In genomic region chr2:25856377-25856776, GRCh38 we compare ENCODE assay signal across 16 cellular contexts. TPM values are rescaled to one million over a fixed set of nuclear protein-coding genes. Genes with fewer than 3 reads are reported as not detected.
DNase-seq lines count a peak whose midpoint lies in the region; ATAC-seq, FAIRE-seq and TF ChIP-seq lines count a peak whose summit lies in the region.
"Had no signal": no experiment of that assay in that cellular context is flagged by ENCODE, and none has a peak within 500 bp of the region (broad histone marks: within the 10 kb centered on the region; RNA-seq: fewer than 3 reads in every experiment).

No MANE protein-coding gene starts in this region.

- POLR2A ChIA-PET in SK-N-SH (lab: Yijun Ruan, JAX) = no interaction called here

- H3K79me2 ChIP-seq in SK-N-SH (ENCODE audit: insufficient read depth) = peaks cover 78% of the 10 kb centered on the region
- H3K79me2 ChIP-seq in OCI-LY1 (ENCODE audit: insufficient read depth, low read length) = peaks cover 30% of the 10 kb centered on the region

- H3K4me2 ChIP-seq in SK-N-SH = no peak overlapping the region
- H3K4me2 ChIP-seq in OCI-LY1 (ENCODE audit: low read length) = no peak overlapping the region

- DNase-seq in SK-N-SH = no peak
- DNase-seq in epithelial cell of proximal tubule (ENCODE audit: low read depth) = no peak
- no peak for DNase-seq in urothelium cell line (ENCODE audit: low spot score)
- no peak for DNase-seq in left lobe of liver (ENCODE audit: low spot score)
- DNase-seq in Kasumi-1 (lab: John Stamatoyannopoulos, UW) = no peak
- no peak for DNase-seq in activated CD4-positive, CD25-positive, alpha-beta regulatory T cell treated with anti-CD3 and anti-CD28 coated beads, Interleukin-2, amount 50 U/mL, for 72 hours
- DNase-seq: 8988T, C1 segment of cervical spinal cord, NCI-H1417 treated with DMSO at 0.1 percent for 48 hours, NCI-H2029, NCI-H510A treated with DMSO at 0.1 percent for 48 hours, T-helper 1 cell had no signal

- TF ChIP-seq CTCF in SK-N-SH (IDR thresholded peaks at IDR 0.05) = peak; percentile 17; the same call in 1 of the 2 replicates
- peak; percentile 14; the same call in 1 of the 2 replicates for TF ChIP-seq CTCF in OCI-LY1 (IDR thresholded peaks at IDR 0.05; ENCODE audit: low read length)
- TF ChIP-seq CTCF in epithelial cell of proximal tubule (conservative IDR thresholded peaks at IDR 0.05; ENCODE audit: low read depth, low read length) = peak; percentile 10

- no peak for ATAC-seq in SK-N-SH treated with all-trans-retinoic acid at 6 μM for 48 hours
- ATAC-seq in left lobe of liver = no peak

- H3K27ac ChIP-seq in SK-N-SH (ENCODE audit: low read depth in 2 of 2, low read length in 1 of 2) = no peak overlapping the region
- no peak overlapping the region for H3K27ac ChIP-seq in OCI-LY1 (ENCODE audit: low read depth, low read length, poor library complexity, severe bottlenecking)
- H3K27ac ChIP-seq: HL-60 had no signal

- H2AFZ ChIP-seq in SK-N-SH (ENCODE audit: low read depth) (no peak overlapping the region), OCI-LY1 (ENCODE audit: low read length) (no peak overlapping the region)

- peak; percentile 5 for FAIRE-seq in urothelium cell line (lab: Jason Lieb, UNC)
- FAIRE-seq: GM18507 had no signal

- no peak overlapping the region for H3K9ac ChIP-seq in SK-N-SH
- H3K9ac ChIP-seq in OCI-LY1 (ENCODE audit: low read length) = no peak overlapping the region

- peaks cover 74% of the 10 kb centered on the region for H4K20me1 ChIP-seq in SK-N-SH (ENCODE audit: insufficient read depth)
- H4K20me1 ChIP-seq in OCI-LY1 (ENCODE audit: insufficient read depth, low read length) = no peaks in the 10 kb centered on the region

- TF ChIP-seq EP300 in SK-N-SH (IDR thresholded peaks at IDR 0.05; ENCODE audit: borderline replicate concordance in 1 of 2, low read depth in 1 of 2, low read length in 1 of 2) = no peak

- H3K9me2 ChIP-seq in SK-N-SH (no peaks in the 10 kb centered on the region), OCI-LY1 (ENCODE audit: low read depth, low read length) (no peaks in the 10 kb centered on the region)

- no peak overlapping the region for H3K4me3 ChIP-seq in SK-N-SH (ENCODE audit: low read depth in 2 of 2, low read length in 1 of 2)
- no peak overlapping the region for H3K4me3 ChIP-seq in OCI-LY1 (ENCODE audit: low read depth, low read length, poor library complexity, severe bottlenecking)
- no peak overlapping the region for H3K4me3 ChIP-seq in epithelial cell of proximal tubule (ENCODE audit: low read depth, low read length)

- WGBS in SK-N-SH (ENCODE audit: low lambda C conversion rate) = 90% methylated on average over 6 of the region's 9 CpGs

- CTCF ChIA-PET in SK-N-SH (lab: Yijun Ruan, JAX) = interaction anchor here (1.1 to 6.9 kb wide), 3 partner anchors 17 to 232 kb away, joined by 3 to 90 read pairs (median 4); no protein-coding TSS in a partner anchor

- H3K9me3 ChIP-seq in SK-N-SH = no peaks in the 10 kb centered on the region
- no peaks in the 10 kb centered on the region for H3K9me3 ChIP-seq in OCI-LY1 (ENCODE audit: low read length)

- TF ChIP-seq RAD21 in SK-N-SH (IDR thresholded peaks at IDR 0.05; ENCODE audit: low read length) = no peak

- H3F3A ChIP-seq in SK-N-SH (replicated peaks; ENCODE audit: insufficient read depth) (peaks cover 16% of the 10 kb centered on the region), OCI-LY1 (ENCODE audit: insufficient read depth, low read length) (no peaks in the 10 kb centered on the region; the same call in 1 of the 2 replicates)

- peaks cover 4 to 7% of the 10 kb centered on the region in 2 experiments; a peak in 3 of 4 replicates for H3K4me1 ChIP-seq in SK-N-SH (ENCODE audit: control insufficient read depth in 1 of 2, insufficient read depth in 2 of 2, low read depth in 1 of 2, low read length in 1 of 2)
- peaks cover 25% of the 10 kb centered on the region for H3K4me1 ChIP-seq in OCI-LY1 (ENCODE audit: insufficient read depth, low read length, severe bottlenecking)

- no peaks in the 10 kb centered on the region for H3K27me3 ChIP-seq in SK-N-SH (ENCODE audit: insufficient read depth)
- H3K27me3 ChIP-seq in OCI-LY1 (ENCODE audit: insufficient read depth, low read length) = no peaks in the 10 kb centered on the region

- no peaks in the 10 kb centered on the region for H3K36me3 ChIP-seq in SK-N-SH (replicated peaks in 1 of 2; ENCODE audit: control insufficient read depth in 1 of 2, insufficient read depth in 2 of 2, low read length in 1 of 2)
- H3K36me3 ChIP-seq in OCI-LY1 (ENCODE audit: insufficient read depth, low read length) = peaks cover 4% of the 10 kb centered on the region; the same call in 1 of the 2 replicates

TF ChIP-seq in SK-N-SH, 30 proteins besides CTCF, POLR2A, EP300 and RAD21 (continues in another document):
- TF ChIP-seq GABPA (IDR thresholded peaks at IDR 0.05; ENCODE audit: low read depth) = no peak
- no peak for TF ChIP-seq TAF1 (IDR thresholded peaks at IDR 0.05; ENCODE audit: borderline replicate concordance, low read depth, low read length)
- no peak for TF ChIP-seq PBX3 (IDR thresholded peaks at IDR 0.05)
- no peak for TF ChIP-seq MEF2A (IDR thresholded peaks at IDR 0.05; ENCODE audit: borderline replicate concordance, low read depth)
- TF ChIP-seq RXRA (IDR thresholded peaks at IDR 0.05; ENCODE audit: borderline replicate concordance, low read depth) = no peak
- TF ChIP-seq FOXM1 (IDR thresholded peaks at IDR 0.05; ENCODE audit: low read depth) = no peak
- no peak for TF ChIP-seq NFIC (IDR thresholded peaks at IDR 0.05; ENCODE audit: borderline replicate concordance)

TF ChIP-seq in SK-N-SH treated with all-trans-retinoic acid at 6 μM for 48 hours, 23 proteins besides CTCF, POLR2A, EP300 and RAD21:
- no peak for TF ChIP-seq PPARA (CRISPR knock-in tag; IDR thresholded peaks at IDR 0.05; ENCODE audit: borderline replicate concordance)
- TF ChIP-seq BACH2 (CRISPR knock-in tag; IDR thresholded peaks at IDR 0.05; ENCODE audit: borderline replicate concordance) = no peak
- TF ChIP-seq TSHZ2 (CRISPR knock-in tag; IDR thresholded peaks at IDR 0.05) = no peak
- no peak for TF ChIP-seq OSR1 (CRISPR knock-in tag; IDR thresholded peaks at IDR 0.05)
- TF ChIP-seq CSDC2 (CRISPR knock-in tag; IDR thresholded peaks at IDR 0.05) = no peak
- no peak for TF ChIP-seq SNAI2 (CRISPR knock-in tag; IDR thresholded peaks at IDR 0.05)
- no peak for TF ChIP-seq CSRNP3 (CRISPR knock-in tag; IDR thresholded peaks at IDR 0.05)

RNA-seq across cellular contexts. Expression of gene ASXL2, which starts 21.9 kb away (rescaled TPM):
- polyA plus RNA-seq in SK-N-SH (2012; rRNA removed) = 4.8 and 6.1 TPM in 2 replicates
- polyA plus RNA-seq in SK-N-SH (2012; cell fraction: cytosol; rRNA removed) = 5.6 and 5.8 TPM in 2 replicates
- 6.6 and 10.3 TPM in 2 replicates for polyA plus RNA-seq in SK-N-SH (2012; cell fraction: nucleus; rRNA removed)
- total RNA-seq in epithelial cell of proximal tubule = 8.5 and 10.1 TPM in 2 replicates
- total RNA-seq in left lobe of liver = 11.0 TPM
